ENCODE assay signal across 9 cellular contexts in the genomic region with DNA sequence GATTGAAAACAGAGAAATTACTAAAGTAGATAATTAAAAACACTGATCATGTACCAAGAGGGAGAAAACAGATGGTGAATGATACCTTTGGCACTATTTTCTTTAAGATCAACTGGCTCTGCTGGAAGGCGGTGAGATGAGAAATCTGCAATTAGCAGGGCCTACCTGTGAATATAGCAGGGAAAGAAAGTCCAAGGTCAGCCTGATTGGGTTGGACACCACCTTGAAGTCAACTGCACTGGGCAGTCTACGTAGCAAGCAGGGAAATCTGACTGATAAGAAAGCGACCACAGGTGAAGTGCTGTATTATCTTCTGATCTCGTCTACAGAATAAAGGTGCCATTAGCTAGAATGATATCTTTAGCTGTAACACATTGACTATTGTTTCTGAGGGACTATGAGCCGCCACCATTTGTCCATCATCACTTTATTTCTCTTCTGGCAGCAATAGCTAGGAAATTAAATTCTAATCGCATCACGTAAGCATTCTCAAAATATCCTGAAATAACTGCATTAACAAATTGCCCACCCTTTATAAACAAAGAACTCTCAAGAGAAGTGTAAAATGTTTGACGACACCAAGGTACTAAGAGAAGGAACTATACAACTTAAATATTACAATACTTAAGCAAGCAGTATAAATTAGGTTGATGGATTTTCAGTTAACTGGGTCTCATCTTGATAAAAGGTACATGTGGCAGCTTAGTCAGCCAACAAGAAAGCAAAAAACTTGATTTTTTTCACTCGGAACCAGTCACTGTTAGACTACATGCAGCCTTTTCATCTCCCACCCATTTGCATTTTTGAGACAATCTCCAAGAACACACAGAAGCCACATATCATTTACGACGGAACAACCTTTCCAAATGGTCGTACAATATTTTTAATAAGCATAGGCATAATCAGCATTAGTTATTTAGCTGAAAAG. TPM values are rescaled to one million over a fixed set of nuclear protein-coding genes. Genes with fewer than 3 reads are reported as not detected.
DNase-seq lines count a peak whose midpoint lies in the region; ATAC-seq, FAIRE-seq and TF ChIP-seq lines count a peak whose summit lies in the region.
"Had no signal": no experiment of that assay in that cellular context is flagged by ENCODE, and none has a peak within 500 bp of the region (broad histone marks: within the 10 kb centered on the region; RNA-seq: fewer than 3 reads in every experiment).

No MANE protein-coding gene starts in this region.

- H3K9me3 ChIP-seq in HUES6 (ENCODE audit: control insufficient read depth, insufficient read depth, low read depth, low read length) = no peaks in the 10 kb centered on the region
- no peaks in the 10 kb centered on the region for H3K9me3 ChIP-seq in mucosa of stomach (ENCODE audit: control insufficient read depth, low read length)

- peaks cover 25% of the 10 kb centered on the region for H3K4me1 ChIP-seq in ACC112 (ENCODE audit: control insufficient read depth, insufficient read depth, low read length, unreplicated experiment)
- peaks cover 14% of the 10 kb centered on the region; the same call in 1 of the 2 replicates for H3K4me1 ChIP-seq in HUES6 (ENCODE audit: control insufficient read depth, insufficient read depth, low read length)
- no peaks in the 10 kb centered on the region for H3K4me1 ChIP-seq in mucosa of stomach (ENCODE audit: control insufficient read depth, insufficient read depth, low read length)

- no peak for ATAC-seq in HG03457 (IDR thresholded peaks at IDR 0.05; ENCODE audit: unreplicated experiment)

- intact Hi-C loops in head of caudate nucleus (cut with DNase I) = loop anchor here (10.0 kb wide), 1 partner anchor 253 kb away; a partner anchor contains a TSS

- H3K36me3 ChIP-seq in ACC112 (ENCODE audit: insufficient read depth, low read length) (peaks cover 2% of the 10 kb centered on the region; the same call in 1 of the 2 replicates), HUES6 (ENCODE audit: control insufficient read depth, insufficient read depth, low read length) (no peaks in the 10 kb centered on the region), bronchial epithelial cell (ENCODE audit: control insufficient read depth, insufficient read depth, low read length) (peaks cover 1% of the 10 kb centered on the region), mucosa of stomach (ENCODE audit: control insufficient read depth, insufficient read depth, low read length) (no peaks in the 10 kb centered on the region)

- FAIRE-seq in bronchial epithelial cell (lab: Jason Lieb, UNC) = peak; percentile 18

- H3K9ac ChIP-seq in HUES6 (ENCODE audit: low read length) = no peak overlapping the region
- peak overlapping the region; percentile 69 for H3K9ac ChIP-seq in mucosa of stomach (ENCODE audit: low read length)

- H3K4me3 ChIP-seq in ACC112 (ENCODE audit: low read depth, low read length) (peak overlapping the region; percentile 83), HUES6 (ENCODE audit: low read depth, low read length) (peak overlapping the region; percentile 80), bronchial epithelial cell (ENCODE audit: low read depth, low read length) (peak overlapping the region; percentile 80), mucosa of stomach (ENCODE audit: low read length) (no peak overlapping the region)

- peak overlapping the region; percentile 89 for H2AFZ ChIP-seq in ACC112 (ENCODE audit: low read length, unreplicated experiment)

- peak overlapping the region; percentile 24 for H3K27ac ChIP-seq in ACC112 (ENCODE audit: low read depth, low read length)
- H3K27ac ChIP-seq in HUES6 (ENCODE audit: low read depth, low read length) = no peak overlapping the region

- DNase-seq in bronchial epithelial cell (ENCODE audit: low read depth) (no peak), HuH-7 (ENCODE audit: low spot score) (no peak), AG08395 (ENCODE audit: low spot score) (no peak), head of caudate nucleus (no peak)
- DNase-seq: NCI-H1930 had no signal

- H3K79me2 ChIP-seq in ACC112 (ENCODE audit: control insufficient read depth, insufficient read depth, low read length, unreplicated experiment) = peaks cover 45% of the 10 kb centered on the region

- H3K27me3 ChIP-seq in ACC112 (ENCODE audit: insufficient read depth, low read length) (no peaks in the 10 kb centered on the region), HUES6 (ENCODE audit: control insufficient read depth, insufficient read depth, low read length) (peaks cover 18% of the 10 kb centered on the region), bronchial epithelial cell (ENCODE audit: control insufficient read depth, insufficient read depth, low read length) (no peaks in the 10 kb centered on the region), mucosa of stomach (ENCODE audit: control insufficient read depth, insufficient read depth, low read length) (no peaks in the 10 kb centered on the region)

- no peak for TF ChIP-seq CTCF in bronchial epithelial cell (IDR thresholded peaks at IDR 0.05; ENCODE audit: insufficient read depth, low read length, severe bottlenecking)

RNA-seq across cellular contexts. Expression of a gene that starts 1.3 kb away (rescaled TPM):
- 37.1 and 59.5 TPM in 2 replicates for total RNA-seq in bronchial epithelial cell
